ENCODE assay signal across 8 cellular contexts in genomic region chr13:110562696-110563462, GRCh38. TPM values are rescaled to one million over a fixed set of nuclear protein-coding genes. Genes with fewer than 3 reads are reported as not detected.
A peak's percentile ranks its signal among the peaks of the same experiment; 100 is the strongest.
DNase-seq lines count a peak whose midpoint lies in the region; TF ChIP-seq lines count a peak whose summit lies in the region.

No MANE protein-coding gene starts in this region.

- H3K9me3 ChIP-seq in MM.1S (replicated peaks; ENCODE audit: insufficient read depth, low read length) (no peaks in the 10 kb centered on the region), endodermal cell (ENCODE audit: control insufficient read depth, low read length) (no peaks in the 10 kb centered on the region), neuron (ENCODE audit: low read length) (no peaks in the 10 kb centered on the region)

- peak overlapping the region; percentile 68; the same call in 1 of the 2 replicates for H3K4me2 ChIP-seq in MM.1S (ENCODE audit: low read depth, low read length)

- no peaks in the 10 kb centered on the region for H3K79me2 ChIP-seq in MM.1S (ENCODE audit: low read length)

- peaks cover 6% of the 10 kb centered on the region for H3K27me3 Mint-ChIP-seq in endodermal cell (ENCODE audit: insufficient read depth)

- H3K36me3 Mint-ChIP-seq in endodermal cell (ENCODE audit: low read depth), result peaks cover 6% of the 10 kb centered on the region

- POLR2A ChIA-PET in BJ (lab: Charles Lee), result interaction anchor here (0.6 to 1.2 kb wide), 3 partner anchors 121 to 250 kb away, joined by 3 to 4 read pairs (median 3); no protein-coding TSS in a partner anchor

- H3K9me3 Mint-ChIP-seq in endodermal cell, result no peaks in the 10 kb centered on the region

- no peak for TF ChIP-seq CTCF in BJ (IDR thresholded peaks at IDR 0.05; ENCODE audit: insufficient read depth, low read depth, low read length)
- TF ChIP-seq CTCF in MM.1S (IDR thresholded peaks at IDR 0.05; ENCODE audit: low read length), result no peak
- no peak for TF ChIP-seq CTCF in endodermal cell (conservative IDR thresholded peaks at IDR 0.05)

- H2AFZ ChIP-seq in MM.1S (ENCODE audit: low read length), result no peak overlapping the region
- no peak overlapping the region for H2AFZ ChIP-seq in neuron (ENCODE audit: low read depth, low read length)

- H3K27me3 ChIP-seq in BJ (ENCODE audit: control insufficient read depth, insufficient read depth, low read length), result peaks cover 6% of the 10 kb centered on the region; the same call in 1 of the 2 replicates
- peaks cover 16% of the 10 kb centered on the region for H3K27me3 ChIP-seq in MM.1S (replicated peaks; ENCODE audit: insufficient read depth, low read length)
- no peaks in the 10 kb centered on the region for H3K27me3 ChIP-seq in endodermal cell (ENCODE audit: control insufficient read depth, insufficient read depth, low read length, poor library complexity, severe bottlenecking)
- peaks cover 17% of the 10 kb centered on the region for H3K27me3 ChIP-seq in neuron (ENCODE audit: insufficient read depth, low read length)

- 90 to 95% methylated on average over 15 to 17 of the region's 17 CpGs for WGBS in endodermal cell (ENCODE audit: insufficient coverage in 1 of 2, insufficient read length in 1 of 2), 2 experiments

- CTCF ChIA-PET in BJ (lab: Yijun Ruan, JAX), result no interaction called here

- H3K4me1 ChIP-seq in MM.1S (ENCODE audit: low read length) (no peaks in the 10 kb centered on the region), endodermal cell (ENCODE audit: control insufficient read depth, insufficient read depth, low read length) (no peaks in the 10 kb centered on the region), neuron (ENCODE audit: insufficient read depth, low read length) (peaks cover 6% of the 10 kb centered on the region)

- H3K4me3 ChIP-seq in BJ (ENCODE audit: low read depth, low read length) (peak overlapping the region; percentile 87), MM.1S (ENCODE audit: low read length) (peak overlapping the region; percentile 65; the same call in 1 of the 2 replicates), endodermal cell (ENCODE audit: low read length) (peak overlapping the region; percentile 78), neuron (ENCODE audit: low read length) (peak overlapping the region; percentile 48)

- DNase-seq in BJ (ENCODE audit: low read depth) (no peak), MM.1S (no peak), endodermal cell (peak; percentile 66), cerebellar nuclear complex (lab: John Stamatoyannopoulos, UW) (no peak), CD1c-positive myeloid dendritic cell (ENCODE audit: extremely low spot score) (no peak), NCI-H1930 (lab: John Stamatoyannopoulos, UW) (no peak)
- DNase-seq in activated CD8-positive, alpha-beta memory T cell treated with anti-CD3 and anti-CD28 coated beads for 24 hours, result no peak

- H3K9ac ChIP-seq in MM.1S (ENCODE audit: low read length), result no peak overlapping the region
- no peak overlapping the region for H3K9ac ChIP-seq in endodermal cell (ENCODE audit: extremely low read depth, low read length, poor library complexity, severe bottlenecking)

- H3F3A ChIP-seq in MM.1S (ENCODE audit: insufficient read depth, low read length), result peaks cover 17% of the 10 kb centered on the region

- H3K9me2 ChIP-seq in MM.1S (replicated peaks; ENCODE audit: insufficient read depth, low read length), result no peaks in the 10 kb centered on the region

- peaks cover 37% of the 10 kb centered on the region for H3K4me1 Mint-ChIP-seq in endodermal cell

- no peaks in the 10 kb centered on the region for H4K20me1 ChIP-seq in MM.1S (ENCODE audit: insufficient read depth, low read length)

- H3K27ac ChIP-seq in MM.1S (ENCODE audit: low read length) (no peak overlapping the region), endodermal cell (ENCODE audit: low read depth, low read length) (no peak overlapping the region)

- H3K36me3 ChIP-seq in BJ (ENCODE audit: control insufficient read depth, insufficient read depth, low read length), result no peaks in the 10 kb centered on the region
- H3K36me3 ChIP-seq in MM.1S (replicated peaks; ENCODE audit: insufficient read depth, low read length), result no peaks in the 10 kb centered on the region
- H3K36me3 ChIP-seq in endodermal cell (ENCODE audit: control insufficient read depth, insufficient read depth, low read length), result no peaks in the 10 kb centered on the region
- no peaks in the 10 kb centered on the region for H3K36me3 ChIP-seq in neuron (ENCODE audit: insufficient read depth, low read length)

- no peak overlapping the region for H3K27ac Mint-ChIP-seq in endodermal cell

- H3K4me3 Mint-ChIP-seq in endodermal cell, result peak overlapping the region; percentile 80

RNA-seq across cellular contexts. Expression of gene RAB20, which starts 1.4 kb away (rescaled TPM):
- 2.5 and 4.9 TPM in 2 replicates for polyA plus RNA-seq in BJ (2011; rRNA removed)
- 1.1 and 1.7 TPM in 2 replicates for polyA minus RNA-seq in BJ (2011; rRNA and poly(A)+ RNA removed)
- total RNA-seq in endodermal cell, result 10 to 100 TPM; 12.6 to 14.2 TPM
- 5.4 TPM for polyA plus RNA-seq in endodermal cell (2013, experiment 1 of 2)
- 6.1 TPM for polyA plus RNA-seq in endodermal cell (2013, experiment 2 of 2)

RNA-seq across cellular contexts. Expression of gene NAXD, which starts 52.5 kb away (rescaled TPM):
- 29.1 and 38.7 TPM in 2 replicates for polyA plus RNA-seq in BJ (2011; rRNA removed)
- 11.8 and 18.4 TPM in 2 replicates for polyA minus RNA-seq in BJ (2011; rRNA and poly(A)+ RNA removed)
- 10 to 100 TPM; 31.3 to 33.4 TPM for total RNA-seq in endodermal cell
- polyA plus RNA-seq in endodermal cell (2013, experiment 1 of 2), result 23.2 TPM
- polyA plus RNA-seq in endodermal cell (2013, experiment 2 of 2), result 22.0 TPM
